Comparison of ENCODE assay signal across 18 cellular contexts in genomic region chr2:103361712-103362111, GRCh38.
"Had no signal": no experiment of that assay in that cellular context is flagged by ENCODE, and none has a peak within 500 bp of the region (broad histone marks: within the 10 kb centered on the region; RNA-seq: fewer than 3 reads in every experiment).

No MANE protein-coding gene starts in this region.

- H3K4me1 Mint-ChIP-seq: activated naive CD4-positive, alpha-beta T cell treated with anti-CD3 and anti-CD28 coated beads, Interleukin-2, amount 50 U/mL, for 24 hours; natural killer cell had no signal

- H3K27me3 ChIP-seq: body of pancreas, colonic mucosa, esophagus muscularis mucosa, thyroid gland had no signal

- H3K4me3 Mint-ChIP-seq: activated CD8-positive, alpha-beta T cell treated with anti-CD3 and anti-CD28 coated beads for 36 hours; activated naive CD4-positive, alpha-beta T cell treated with anti-CD3 and anti-CD28 coated beads, Interleukin-2, amount 50 U/mL, for 24 hours; activated T-cell treated with anti-CD3 and anti-CD28 coated beads, Interleukin-2, amount 50 U/mL, for 4 hours; natural killer cell had no signal

- H3K27ac ChIP-seq: body of pancreas, colonic mucosa, esophagus muscularis mucosa, left ventricle myocardium inferior, thyroid gland had no signal

- H3K36me3 Mint-ChIP-seq: activated naive CD4-positive, alpha-beta T cell treated with anti-CD3 and anti-CD28 coated beads, Interleukin-2, amount 50 U/mL, for 24 hours; natural killer cell had no signal

- DNase-seq: activated CD4-positive, CD25-positive, alpha-beta regulatory T cell treated with anti-CD3 and anti-CD28 coated beads, Interleukin-2, amount 50 U/mL, for 72 hours; activated CD8-positive, alpha-beta T cell treated with anti-CD3 and anti-CD28 coated beads for 36 hours; activated effector memory CD4-positive, alpha-beta T cell treated with Interleukin-2 at 50 U/mL for 16 hours; activated T-cell treated with anti-CD3 and anti-CD28 coated beads, Interleukin-2, amount 50 U/mL, for 4 hours; amniotic stem cell; body of pancreas; central memory CD4-positive, alpha-beta T cell; colonic mucosa; left ventricle myocardium inferior; mesenchymal stem cell; natural killer cell; nucleus accumbens; retina; stimulated activated CD4-positive, alpha-beta T cell treated with anti-CD3 and anti-CD28 coated beads, Interleukin-12 subunit alpha, Interleukin-12 subunit beta, amount 100 ng/mL, for 4 hours; stimulated activated CD4-positive, alpha-beta T cell treated with anti-CD3 and anti-CD28 coated beads, Interleukin-2, amount 100 ng/mL, for 24 hours; thyroid gland had no signal

- H3K9me3 ChIP-seq: body of pancreas, colonic mucosa, esophagus muscularis mucosa, thyroid gland had no signal

- H3K4me3 ChIP-seq: body of pancreas, colonic mucosa, esophagus muscularis mucosa, left ventricle myocardium inferior, thyroid gland had no signal

- H3K27me3 Mint-ChIP-seq: activated CD8-positive, alpha-beta T cell treated with anti-CD3 and anti-CD28 coated beads for 36 hours; activated naive CD4-positive, alpha-beta T cell treated with anti-CD3 and anti-CD28 coated beads, Interleukin-2, amount 50 U/mL, for 24 hours had no signal

- H3K9me3 Mint-ChIP-seq: activated naive CD4-positive, alpha-beta T cell treated with anti-CD3 and anti-CD28 coated beads, Interleukin-2, amount 50 U/mL, for 24 hours had no signal

- H3K4me1 ChIP-seq: body of pancreas, colonic mucosa, esophagus muscularis mucosa, left ventricle myocardium inferior, thyroid gland had no signal

- H3K27ac Mint-ChIP-seq: activated CD8-positive, alpha-beta T cell treated with anti-CD3 and anti-CD28 coated beads for 36 hours; activated naive CD4-positive, alpha-beta T cell treated with anti-CD3 and anti-CD28 coated beads, Interleukin-2, amount 50 U/mL, for 24 hours; natural killer cell had no signal

- H3K36me3 ChIP-seq: colonic mucosa, esophagus muscularis mucosa, left ventricle myocardium inferior, thyroid gland had no signal
